20 cellular contexts compared by ENCODE assay signal in the genomic region with DNA sequence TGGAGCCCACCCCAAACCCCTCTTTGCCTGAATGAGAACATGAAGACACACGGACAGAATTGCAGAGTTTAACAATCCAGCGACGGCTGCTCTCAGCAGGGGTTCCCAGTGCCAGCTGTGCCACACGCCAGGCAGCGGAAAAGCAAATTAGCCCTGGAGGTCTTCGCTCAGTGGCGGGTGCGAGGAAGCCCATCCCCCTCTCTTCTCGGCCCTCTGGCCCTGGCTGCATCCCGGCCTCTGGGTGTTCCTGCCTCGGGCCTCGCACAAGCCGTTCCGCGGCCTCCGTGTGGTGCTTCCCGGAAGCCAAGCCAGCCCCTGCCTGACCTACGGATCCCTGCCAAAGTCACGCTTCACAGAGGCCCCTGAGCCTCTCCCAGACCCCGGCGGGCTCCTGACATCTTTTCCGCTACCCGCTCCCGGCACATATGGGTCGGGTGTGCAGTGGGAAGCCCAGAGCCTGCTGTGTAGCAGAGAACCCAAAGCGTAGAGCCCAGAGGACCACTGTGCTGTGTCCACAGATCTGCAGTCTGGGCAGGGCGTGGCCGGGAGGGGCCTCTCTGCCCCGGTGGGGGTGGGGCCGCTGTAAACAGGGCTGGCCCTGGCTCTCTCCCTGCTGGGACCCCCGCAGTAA.
DNase-seq lines count a peak whose midpoint lies in the region; ATAC-seq and TF ChIP-seq lines count a peak whose summit lies in the region.
"Had no signal": no experiment of that assay in that cellular context is flagged by ENCODE, and none has a peak within 500 bp of the region (broad histone marks: within the 10 kb centered on the region; RNA-seq: fewer than 3 reads in every experiment).

No MANE protein-coding gene starts in this region.

- 66% methylated on average over 30 of the region's 31 CpGs for WGBS in hepatocyte (ENCODE audit: low lambda C conversion rate, missing lambda C conversion rate)

- H4K20me1 ChIP-seq in hepatocyte (ENCODE audit: insufficient read depth, poor library complexity, severe bottlenecking), result no peaks in the 10 kb centered on the region

- peak; percentile 7 for DNase-seq in left ventricle myocardium inferior
- DNase-seq in cardiac septum (ENCODE audit: low spot score), result no peak
- DNase-seq in NCI-H2171 (lab: John Stamatoyannopoulos, UW), result peak; percentile 59
- no peak for DNase-seq in hepatocyte (ENCODE audit: low spot score)
- no peak for DNase-seq in central memory CD4-positive, alpha-beta T cell
- DNase-seq in activated T-cell treated with anti-CD3 and anti-CD28 coated beads, Interleukin-2, amount 50 U/mL, for 1 hour, result no peak
- DNase-seq: activated CD4-positive, alpha-beta T cell treated with anti-CD3 and anti-CD28 coated beads, Interleukin-2, amount 50 U/mL, for 48 hours; activated T-cell treated with anti-CD3 and anti-CD28 coated beads for 4 hours; EL; H9; NCI-H1048; NCI-H2227 treated with DMSO at 0.1 percent for 48 hours; occipital lobe; RPMI8226; stimulated activated CD4-positive, alpha-beta T cell treated with anti-CD3 and anti-CD28 coated beads, Interleukin-1b, Interleukin-23, amount 100 ng/mL, for 48 hours had no signal

- intact Hi-C loops in left ventricle myocardium inferior (cut with micrococcal nuclease), result no loop called here
- intact Hi-C loops in cardiac septum (cut with DNase I), result no loop called here

- H3K79me2 ChIP-seq in hepatocyte, result no peaks in the 10 kb centered on the region

- H3K9me3 ChIP-seq in left ventricle myocardium inferior (replicated peaks), result no peaks in the 10 kb centered on the region
- H3K9me3 ChIP-seq in hepatocyte (ENCODE audit: low read depth), result no peaks in the 10 kb centered on the region
- H3K9me3 ChIP-seq: upper lobe of right lung had no signal

- H3K4me1 ChIP-seq in left ventricle myocardium inferior (no peaks in the 10 kb centered on the region), hepatocyte (ENCODE audit: insufficient read depth) (peaks cover 10% of the 10 kb centered on the region)
- H3K4me1 ChIP-seq: upper lobe of right lung had no signal

- peaks cover 96% of the 10 kb centered on the region for H3K27me3 ChIP-seq in left ventricle myocardium inferior (ENCODE audit: low read depth)
- peaks cover 42% of the 10 kb centered on the region for H3K27me3 ChIP-seq in hepatocyte

- ATAC-seq in HG02870 (IDR thresholded peaks at IDR 0.05; ENCODE audit: unreplicated experiment), result no peak
- ATAC-seq: activated naive CD4-positive, alpha-beta T cell treated with anti-CD3 and anti-CD28 coated beads, Interleukin-2, amount 50 U/mL, for 72 hours; sciatic nerve; upper lobe of right lung had no signal

- no peaks in the 10 kb centered on the region for H3K9me2 ChIP-seq in hepatocyte (replicated peaks; ENCODE audit: insufficient read depth)

- no peak overlapping the region for H3K27ac ChIP-seq in left ventricle myocardium inferior (replicated peaks)
- no peak overlapping the region for H3K27ac ChIP-seq in hepatocyte
- H3K27ac ChIP-seq: upper lobe of right lung, VCaP had no signal

- TF ChIP-seq CTCF in left ventricle myocardium inferior (IDR thresholded peaks at IDR 0.05; ENCODE audit: borderline replicate concordance) (no peak), hepatocyte (IDR thresholded peaks at IDR 0.05; ENCODE audit: poor library complexity) (no peak)

- H2AFZ ChIP-seq in hepatocyte, result no peak overlapping the region

- H3K4me3 ChIP-seq in left ventricle myocardium inferior, result no peak overlapping the region
- H3K4me3 ChIP-seq in hepatocyte, result no peak overlapping the region
- H3K4me3 ChIP-seq: upper lobe of right lung had no signal

- H3K36me3 ChIP-seq in left ventricle myocardium inferior, result no peaks in the 10 kb centered on the region
- no peaks in the 10 kb centered on the region for H3K36me3 ChIP-seq in hepatocyte (replicated peaks; ENCODE audit: insufficient read depth, low read depth)
- H3K36me3 ChIP-seq: upper lobe of right lung had no signal

- H3K4me2 ChIP-seq in hepatocyte, result peak overlapping the region; percentile 27

Comparison
In these comparisons a context has a peak if more than half of its experiments do, and no peak if none do; other contexts are left out.
1. DNase-seq: peak in left ventricle myocardium inferior (single experiment) and NCI-H2171 (single experiment); none in cardiac septum (single experiment), hepatocyte (single experiment), central memory CD4-positive, alpha-beta T cell (single experiment) and activated T-cell treated with anti-CD3 and anti-CD28 coated beads, Interleukin-2, amount 50 U/mL, for 1 hour (single experiment).